Comparison of ENCODE assay signal across 24 cellular contexts in genomic region chr5:16866220-16866619, GRCh38.
DNase-seq lines count a peak whose midpoint lies in the region; ATAC-seq and TF ChIP-seq lines count a peak whose summit lies in the region.
"Had no signal": no experiment of that assay in that cellular context is flagged by ENCODE, and none has a peak within 500 bp of the region (broad histone marks: within the 10 kb centered on the region; RNA-seq: fewer than 3 reads in every experiment).

No MANE protein-coding gene starts in this region.

- H3K36me3 ChIP-seq in Caco-2 (ENCODE audit: control insufficient read depth, insufficient read depth, low read length), result no peaks in the 10 kb centered on the region; the same call in 1 of the 2 replicates
- no peaks in the 10 kb centered on the region for H3K36me3 ChIP-seq in HUES64 (ENCODE audit: insufficient read depth, low read length)
- no peaks in the 10 kb centered on the region for H3K36me3 ChIP-seq in body of pancreas (replicated peaks in 1 of 2; ENCODE audit: insufficient read depth in 1 of 2, low read depth in 2 of 2)
- H3K36me3 ChIP-seq: lower lobe of right lung, ovary had no signal

- H3K27me3 Mint-ChIP-seq in Caco-2 (ENCODE audit: insufficient read depth, unreplicated experiment) (no peaks in the 10 kb centered on the region), nephron progenitor cell (ENCODE audit: low read depth, poor library complexity) (no peaks in the 10 kb centered on the region), immature natural killer cell (ENCODE audit: low read depth in 3 of 3) (peaks cover 0 to 5% (median 0%) of the 10 kb centered on the region in 3 donors)
- H3K27me3 Mint-ChIP-seq: activated naive CD8-positive, alpha-beta T cell treated with anti-CD3 and anti-CD28 coated beads, Interleukin-2, amount 50 U/mL, for 24 hours; CD4-positive, alpha-beta memory T cell had no signal

- H3K9ac ChIP-seq in HUES64 (ENCODE audit: low read depth, low read length), result no peak overlapping the region
- H3K9ac ChIP-seq: KMS-11 had no signal

- H3K27ac Mint-ChIP-seq in Caco-2 (ENCODE audit: unreplicated experiment), result peak overlapping the region; percentile 53
- peak overlapping the region; percentile 98 for H3K27ac Mint-ChIP-seq in nephron progenitor cell
- no peak overlapping the region for H3K27ac Mint-ChIP-seq in immature natural killer cell
- H3K27ac Mint-ChIP-seq: activated naive CD8-positive, alpha-beta T cell treated with anti-CD3 and anti-CD28 coated beads, Interleukin-2, amount 50 U/mL, for 24 hours; CD4-positive, alpha-beta memory T cell; T-helper 17 cell had no signal

- no peaks in the 10 kb centered on the region for H3K27me3 ChIP-seq in Caco-2 (replicated peaks; ENCODE audit: control insufficient read depth, insufficient read depth, low read length)
- no peaks in the 10 kb centered on the region for H3K27me3 ChIP-seq in HUES64 (ENCODE audit: insufficient read depth, low read length)
- H3K27me3 ChIP-seq in body of pancreas, result no peaks in the 10 kb centered on the region
- H3K27me3 ChIP-seq: hepatocyte, ovary, testis had no signal

- TF ChIP-seq POLR2A in body of pancreas (IDR thresholded peaks at IDR 0.05), result no peak

- peaks cover 48% of the 10 kb centered on the region for H3K4me1 ChIP-seq in Caco-2
- H3K4me1 ChIP-seq in HUES64 (ENCODE audit: insufficient read depth, low read length), result peaks cover 49% of the 10 kb centered on the region
- peaks cover 34% of the 10 kb centered on the region for H3K4me1 ChIP-seq in body of pancreas

- H3K36me3 Mint-ChIP-seq in Caco-2 (ENCODE audit: insufficient read depth, unreplicated experiment) (peaks cover 69% of the 10 kb centered on the region), nephron progenitor cell (ENCODE audit: low read depth) (peaks cover 25% of the 10 kb centered on the region), immature natural killer cell (no peaks in the 10 kb centered on the region)
- H3K36me3 Mint-ChIP-seq: CD4-positive, alpha-beta memory T cell had no signal

- no peak for TF ChIP-seq CTCF in Caco-2 (IDR thresholded peaks at IDR 0.05; ENCODE audit: insufficient read depth in 1 of 2, low read depth in 1 of 2, low read length in 1 of 2, severe bottlenecking in 1 of 2, unreplicated experiment in 1 of 2)
- no peak for TF ChIP-seq CTCF in body of pancreas (IDR thresholded peaks at IDR 0.05)
- TF ChIP-seq CTCF in nephron progenitor cell (IDR thresholded peaks at IDR 0.05), result no peak

- no peak for ATAC-seq in body of pancreas
- ATAC-seq: activated naive CD8-positive, alpha-beta T cell treated with anti-CD3 and anti-CD28 coated beads, Interleukin-2, amount 50 U/mL, for 24 hours; sciatic nerve; T-helper 17 cell had no signal

- CTCF ChIA-PET in Caco-2 (lab: Charles Lee), result no interaction called here

- intact Hi-C loops in Caco-2 (cut with micrococcal nuclease; ENCODE audit: unreplicated experiment) (no loop called here), body of pancreas (cut with DNase I) (no loop called here)

- BruUV-seq in Caco-2 (replicated peaks; lab: Mats Ljungman, UMichigan), result no TSS peak

- H3K4me3 ChIP-seq in Caco-2 (ENCODE audit: low read depth, low read length) (no peak overlapping the region), HUES64 (ENCODE audit: low read length) (no peak overlapping the region), body of pancreas (no peak overlapping the region)
- H3K4me3 ChIP-seq: hepatocyte, lower lobe of right lung, ovary, testis had no signal

- 88% methylated on average over 7 of the region's 7 CpGs for WGBS in HUES64
- 93 to 94% methylated on average over 7 of the region's 7 CpGs for WGBS in body of pancreas, 2 donors

- H3K27ac ChIP-seq in HUES64 (ENCODE audit: low read depth, low read length), result peak overlapping the region; percentile 64; the same call in 1 of the 2 replicates
- H3K27ac ChIP-seq in body of pancreas, result peak overlapping the region in 3 of 4 donors; percentile 68 to 80 (median 77)
- H3K27ac ChIP-seq: hepatocyte, KMS-11, ovary, testis had no signal

- H3K9me3 ChIP-seq in Caco-2, result no peaks in the 10 kb centered on the region
- H3K9me3 ChIP-seq in HUES64 (ENCODE audit: insufficient read depth, low read depth, low read length), result no peaks in the 10 kb centered on the region
- no peaks in the 10 kb centered on the region for H3K9me3 ChIP-seq in body of pancreas
- H3K9me3 ChIP-seq: lower lobe of right lung, ovary, testis had no signal

- H3K4me1 Mint-ChIP-seq in Caco-2 (ENCODE audit: low read depth, unreplicated experiment) (peaks cover 43% of the 10 kb centered on the region), nephron progenitor cell (peaks cover 88% of the 10 kb centered on the region), immature natural killer cell (no peaks in the 10 kb centered on the region)
- H3K4me1 Mint-ChIP-seq: activated naive CD8-positive, alpha-beta T cell treated with anti-CD3 and anti-CD28 coated beads, Interleukin-2, amount 50 U/mL, for 24 hours; CD4-positive, alpha-beta memory T cell; T-helper 17 cell had no signal

- no peak overlapping the region for H3K4me3 Mint-ChIP-seq in Caco-2 (ENCODE audit: unreplicated experiment)
- peak overlapping the region; percentile 49 for H3K4me3 Mint-ChIP-seq in nephron progenitor cell
- H3K4me3 Mint-ChIP-seq in immature natural killer cell, result no peak overlapping the region
- H3K4me3 Mint-ChIP-seq: activated naive CD8-positive, alpha-beta T cell treated with anti-CD3 and anti-CD28 coated beads, Interleukin-2, amount 50 U/mL, for 24 hours; CD4-positive, alpha-beta memory T cell; T-helper 17 cell had no signal

- H3K9me3 Mint-ChIP-seq in Caco-2 (ENCODE audit: unreplicated experiment) (no peaks in the 10 kb centered on the region), nephron progenitor cell (peaks cover 4% of the 10 kb centered on the region), immature natural killer cell (peaks cover 0 to 5% (median 1%) of the 10 kb centered on the region in 6 donors)
- H3K9me3 Mint-ChIP-seq: activated naive CD8-positive, alpha-beta T cell treated with anti-CD3 and anti-CD28 coated beads, Interleukin-2, amount 50 U/mL, for 24 hours had no signal

- no peak for DNase-seq in Caco-2
- no peak for DNase-seq in body of pancreas
- DNase-seq in nephron progenitor cell, result no peak
- DNase-seq in AG08396 (ENCODE audit: low spot score), result no peak
- no peak for DNase-seq in RPMI8226
- no peak for DNase-seq in immature natural killer cell
- DNase-seq: activated CD8-positive, alpha-beta memory T cell treated with anti-CD3 and anti-CD28 coated beads, Interleukin-2, amount 50 U/mL, for 48 hours; activated effector memory CD4-positive, alpha-beta T cell treated with Interleukin-2 at 50 U/mL for 16 hours; activated naive CD8-positive, alpha-beta T cell treated with anti-CD3 and anti-CD28 coated beads, Interleukin-2, amount 50 U/mL, for 24 hours; CD4-positive, alpha-beta memory T cell; DMS79; GOT3; NCI-H2029 treated with DMSO at 0.1 percent for 48 hours; NCI-H748 treated with DMSO at 0.1 percent for 48 hours; OCI-M1; ovary; SIG-M5; T-helper 17 cell had no signal

- POLR2A ChIA-PET in Caco-2 (lab: Charles Lee), result no interaction called here

Comparison
In these comparisons a context has a peak if more than half of its experiments do, and no peak if none do; other contexts are left out.
1. H3K27ac Mint-ChIP-seq: peak in Caco-2 (single experiment) and nephron progenitor cell (single experiment); none in immature natural killer cell (0 of 6).